Comparison of ENCODE assay signal across 8 cellular contexts in the genomic region with DNA sequence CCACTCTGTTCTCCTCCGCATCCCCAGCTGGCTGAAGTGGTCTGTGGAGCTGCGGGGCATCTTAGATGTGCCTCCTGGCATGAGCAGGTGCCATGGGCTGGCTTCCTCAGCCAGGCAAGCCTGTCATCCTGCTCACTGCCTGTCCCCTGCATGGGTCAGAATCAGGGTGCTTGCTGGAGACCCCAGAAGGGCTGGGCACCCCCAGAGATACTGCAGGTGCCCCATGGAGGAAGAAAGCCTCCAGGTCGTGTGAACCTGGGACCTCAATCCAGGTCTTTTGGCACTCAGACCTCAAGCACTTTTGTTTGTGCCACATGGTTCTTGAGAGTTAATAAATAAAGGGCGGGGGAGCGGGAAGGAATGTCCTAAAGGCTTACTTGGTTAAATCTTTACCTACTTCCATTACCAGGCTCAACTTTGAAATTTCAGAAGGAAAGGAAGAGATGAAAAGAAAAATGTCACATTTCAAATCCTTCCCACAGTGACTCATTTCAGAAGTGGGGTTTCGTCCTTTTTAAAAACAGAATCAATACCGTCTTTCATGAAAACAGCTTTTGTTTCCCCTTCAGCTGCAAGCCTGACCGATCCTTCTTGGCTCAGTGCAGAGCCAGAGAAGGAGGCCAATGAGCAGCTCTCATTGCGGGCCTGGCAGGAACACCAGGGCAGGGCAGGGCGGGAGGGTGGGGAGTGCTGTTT.
DNase-seq lines count a peak whose midpoint lies in the region; ATAC-seq and TF ChIP-seq lines count a peak whose summit lies in the region.

No MANE protein-coding gene starts in this region.

- POLR2A ChIA-PET in Caco-2 (lab: Charles Lee), result no interaction called here

- H3K36me3 ChIP-seq in Caco-2 (ENCODE audit: control insufficient read depth, insufficient read depth, low read length) (no peaks in the 10 kb centered on the region), Peyer's patch (no peaks in the 10 kb centered on the region)

- no peak for TF ChIP-seq CTCF in Caco-2 (IDR thresholded peaks at IDR 0.05; ENCODE audit: insufficient read depth in 1 of 2, low read depth in 1 of 2, low read length in 1 of 2, severe bottlenecking in 1 of 2, unreplicated experiment in 1 of 2)
- no peak for TF ChIP-seq CTCF in Peyer's patch (IDR thresholded peaks at IDR 0.05)

- H3K27ac Mint-ChIP-seq in Caco-2 (ENCODE audit: unreplicated experiment), result no peak overlapping the region

- H3K27me3 ChIP-seq in Caco-2 (replicated peaks; ENCODE audit: control insufficient read depth, insufficient read depth, low read length) (no peaks in the 10 kb centered on the region), Peyer's patch (no peaks in the 10 kb centered on the region)

- peaks cover 9% of the 10 kb centered on the region for H3K9me3 Mint-ChIP-seq in Caco-2 (ENCODE audit: unreplicated experiment)

- H3K4me3 Mint-ChIP-seq in Caco-2 (ENCODE audit: unreplicated experiment), result no peak overlapping the region

- H3K9me3 ChIP-seq in Caco-2, result 0 out of 2 replicates have a peak, but pooled peaks cover 3% of the 10 kb centered on the region
- H3K9me3 ChIP-seq in Peyer's patch, result no peaks in the 10 kb centered on the region

- CTCF ChIA-PET in Caco-2 (lab: Charles Lee), result no interaction called here

- H3K4me1 ChIP-seq in Caco-2 (no peaks in the 10 kb centered on the region), Peyer's patch (peaks cover 0 to 12% (median 0%) of the 10 kb centered on the region in 4 donors)

- ATAC-seq in GM21515 (IDR thresholded peaks at IDR 0.05; ENCODE audit: unreplicated experiment) (peak; percentile 88), GM19324 (IDR thresholded peaks at IDR 0.05; ENCODE audit: low FRiP score, unreplicated experiment) (no peak)

- intact Hi-C loops in Caco-2 (cut with micrococcal nuclease; ENCODE audit: unreplicated experiment), result no loop called here

- TF ChIP-seq POLR2A in Peyer's patch (IDR thresholded peaks at IDR 0.05), result no peak

- no peaks in the 10 kb centered on the region for H3K36me3 Mint-ChIP-seq in Caco-2 (ENCODE audit: insufficient read depth, unreplicated experiment)

- H3K27ac ChIP-seq in Peyer's patch, result peak overlapping the region in 2 of 4 donors; percentile 19 to 65

- no peaks in the 10 kb centered on the region for H3K27me3 Mint-ChIP-seq in Caco-2 (ENCODE audit: insufficient read depth, unreplicated experiment)

- no peaks in the 10 kb centered on the region for H3K4me1 Mint-ChIP-seq in Caco-2 (ENCODE audit: low read depth, unreplicated experiment)

- BruUV-seq in Caco-2 (replicated peaks; lab: Mats Ljungman, UMichigan), result no TSS peak

- H3K4me3 ChIP-seq in Caco-2 (ENCODE audit: low read depth, low read length) (no peak overlapping the region), Peyer's patch (no peak overlapping the region)

- peak; percentile 64 for DNase-seq in DMS79 treated with DMSO at 0.1 percent for 48 hours (lab: John Stamatoyannopoulos, UW)
- peak; percentile 30 for DNase-seq in HK-2 (ENCODE audit: unreplicated experiment)
- DNase-seq in inferior parietal cortex (ENCODE audit: extremely low spot score), result peak; percentile 70
- no peak for DNase-seq in Caco-2
- no peak for DNase-seq in Peyer's patch
- DNase-seq in stimulated activated CD8-positive, alpha-beta memory T cell treated with anti-CD3 and anti-CD28 coated beads, Interleukin-4, amount 100 ng/mL, for 48 hours, result no peak

Comparison
In these comparisons a context has a peak if more than half of its experiments do, and no peak if none do; other contexts are left out.
1. DNase-seq: peak in DMS79 treated with DMSO at 0.1 percent for 48 hours (single experiment), HK-2 (single experiment) and inferior parietal cortex (single experiment); none in Caco-2 (0 of 2), Peyer's patch (0 of 3) and stimulated activated CD8-positive, alpha-beta memory T cell treated with anti-CD3 and anti-CD28 coated beads, Interleukin-4, amount 100 ng/mL, for 48 hours (single experiment).